1 cellular context compared by ENCODE assay signal in the genomic region with DNA sequence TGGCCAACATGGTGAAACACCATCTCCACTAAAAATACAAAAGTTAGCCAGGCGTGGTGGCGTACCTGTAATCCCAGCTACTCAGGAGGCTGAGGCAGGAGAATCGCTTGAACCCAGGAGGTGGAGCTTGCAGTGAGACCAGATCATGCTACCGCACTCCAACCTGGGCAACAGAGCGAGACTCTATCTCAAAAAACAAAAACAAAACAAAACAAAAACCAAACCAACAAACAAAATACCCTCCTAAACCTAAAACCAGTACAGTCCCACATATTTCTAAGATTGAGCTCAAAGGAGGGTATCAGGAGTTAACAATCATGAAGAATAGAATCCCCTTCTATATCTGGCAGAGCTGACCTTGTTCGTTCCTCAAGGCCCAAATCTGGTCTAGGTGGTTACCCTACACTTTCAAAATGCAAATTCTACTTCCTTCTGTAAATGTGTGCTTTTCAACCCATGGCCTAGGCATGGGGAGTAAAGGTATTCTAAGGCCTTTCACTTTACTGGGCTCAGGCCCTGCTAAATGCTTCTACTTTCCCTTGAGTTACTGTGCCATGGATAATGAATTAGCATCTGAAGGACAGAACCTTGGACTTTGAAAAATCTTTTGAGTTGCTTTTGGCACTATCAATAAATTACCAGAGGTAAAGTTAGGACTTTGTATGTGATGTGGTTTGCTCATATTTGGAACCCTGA.
TF ChIP-seq lines count a peak whose summit lies in the region.

No MANE protein-coding gene starts in this region.

TF ChIP-seq in GM12878, 131 proteins besides CTCF, POLR2A, EP300 and RAD21 (continued from another document):
- TF ChIP-seq, protein P1, sequence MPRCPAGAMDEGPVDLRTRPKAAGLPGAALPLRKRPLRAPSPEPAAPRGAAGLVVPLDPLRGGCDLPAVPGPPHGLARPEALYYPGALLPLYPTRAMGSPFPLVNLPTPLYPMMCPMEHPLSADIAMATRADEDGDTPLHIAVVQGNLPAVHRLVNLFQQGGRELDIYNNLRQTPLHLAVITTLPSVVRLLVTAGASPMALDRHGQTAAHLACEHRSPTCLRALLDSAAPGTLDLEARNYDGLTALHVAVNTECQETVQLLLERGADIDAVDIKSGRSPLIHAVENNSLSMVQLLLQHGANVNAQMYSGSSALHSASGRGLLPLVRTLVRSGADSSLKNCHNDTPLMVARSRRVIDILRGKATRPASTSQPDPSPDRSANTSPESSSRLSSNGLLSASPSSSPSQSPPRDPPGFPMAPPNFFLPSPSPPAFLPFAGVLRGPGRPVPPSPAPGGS (IDR thresholded peaks at IDR 0.05; ENCODE audit: borderline replicate concordance, insufficient read depth, low read depth, low read length, poor library complexity, severe bottlenecking): no peak
